In the genomic region with DNA sequence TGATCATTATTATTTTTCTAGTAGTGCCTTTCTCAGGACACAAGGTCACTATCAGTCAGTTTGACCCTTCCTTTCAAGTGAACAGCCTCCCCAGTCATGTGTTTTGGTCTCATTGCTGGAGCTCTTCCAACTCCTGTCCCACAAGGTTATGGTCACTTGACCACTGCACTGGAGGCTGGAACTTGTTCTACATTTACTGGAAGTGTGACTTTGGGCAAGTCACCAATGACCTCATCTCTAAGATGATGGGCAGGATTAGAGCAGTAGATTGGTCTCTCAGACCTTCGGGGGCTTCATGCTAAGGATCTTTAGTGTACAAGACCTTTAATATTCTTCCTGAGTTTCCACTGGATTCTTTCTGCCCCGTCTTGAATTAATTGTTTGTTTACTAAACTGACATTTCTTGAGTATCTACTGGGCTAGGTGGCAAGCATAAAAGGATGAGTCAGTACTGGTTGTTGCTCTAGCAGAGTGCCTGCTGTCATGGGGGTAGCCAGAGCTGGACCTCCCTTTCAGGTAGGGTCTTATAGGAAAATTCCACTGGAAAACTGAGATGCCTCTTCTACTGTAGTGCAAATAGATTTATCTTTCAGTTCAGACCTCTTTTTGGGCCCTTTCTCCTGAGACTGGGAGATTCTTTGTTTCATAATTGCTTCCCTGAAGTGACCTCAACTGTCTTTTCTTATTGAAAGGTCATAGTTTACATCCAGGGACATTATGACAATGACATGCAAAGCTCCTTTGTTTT, we compare ENCODE assay signal across 11 cellular contexts.
DNase-seq lines count a peak whose midpoint lies in the region; ATAC-seq and TF ChIP-seq lines count a peak whose summit lies in the region.
"Had no signal": no experiment of that assay in that cellular context is flagged by ENCODE, and none has a peak within 500 bp of the region (broad histone marks: within the 10 kb centered on the region; RNA-seq: fewer than 3 reads in every experiment).

No MANE protein-coding gene starts in this region.

- H3K27ac ChIP-seq in GM23248, result no peak overlapping the region

- peaks cover 6% of the 10 kb centered on the region for H3F3A ChIP-seq in GM23248 (ENCODE audit: insufficient read depth)

- H4K20me1 ChIP-seq in GM23248 (ENCODE audit: insufficient read depth), result no peaks in the 10 kb centered on the region

- no peaks in the 10 kb centered on the region for H3K9me2 ChIP-seq in GM23248 (ENCODE audit: insufficient read depth)

- H3K4me3 Mint-ChIP-seq in stimulated activated effector memory CD8-positive, alpha-beta T cell treated with anti-CD3 and anti-CD28 coated beads, Interleukin-12 subunit alpha, Interleukin-12 subunit beta, amount 100 ng/mL, for 72 hours, result no peak overlapping the region
- H3K4me3 Mint-ChIP-seq: activated CD8-positive, alpha-beta memory T cell treated with anti-CD3 and anti-CD28 coated beads, Interleukin-2, amount 10 ng/mL, durations not matched to agents 7 days and 5 days; activated naive CD8-positive, alpha-beta T cell treated with anti-CD3 and anti-CD28 coated beads, Interleukin-2, amount 50 U/mL, for 24 hours; natural killer cell treated with Interleukin-12 subunit alpha and Interleukin-12 subunit beta and Interleukin-15 and Interleukin-18, amount 100 ng/mL, for 72 hours had no signal

- no peaks in the 10 kb centered on the region for H3K36me3 Mint-ChIP-seq in stimulated activated effector memory CD8-positive, alpha-beta T cell treated with anti-CD3 and anti-CD28 coated beads, Interleukin-12 subunit alpha, Interleukin-12 subunit beta, amount 100 ng/mL, for 72 hours
- H3K36me3 Mint-ChIP-seq: natural killer cell treated with Interleukin-12 subunit alpha and Interleukin-12 subunit beta and Interleukin-15 and Interleukin-18, amount 100 ng/mL, for 72 hours had no signal

- no peak overlapping the region for H3K27ac Mint-ChIP-seq in stimulated activated effector memory CD8-positive, alpha-beta T cell treated with anti-CD3 and anti-CD28 coated beads, Interleukin-12 subunit alpha, Interleukin-12 subunit beta, amount 100 ng/mL, for 72 hours
- H3K27ac Mint-ChIP-seq: activated CD8-positive, alpha-beta memory T cell treated with anti-CD3 and anti-CD28 coated beads, Interleukin-2, amount 10 ng/mL, durations not matched to agents 7 days and 5 days; activated naive CD8-positive, alpha-beta T cell treated with anti-CD3 and anti-CD28 coated beads, Interleukin-2, amount 50 U/mL, for 24 hours; natural killer cell treated with Interleukin-12 subunit alpha and Interleukin-12 subunit beta and Interleukin-15 and Interleukin-18, amount 100 ng/mL, for 72 hours had no signal

- H3K9me3 ChIP-seq in GM23248 (ENCODE audit: low read depth) (no peaks in the 10 kb centered on the region), NT2/D1 (ENCODE audit: insufficient read depth, low read length) (peaks cover 19% of the 10 kb centered on the region; the same call in 1 of the 2 replicates)

- peak overlapping the region; percentile 3 for H3K4me2 ChIP-seq in GM23248 (ENCODE audit: unreplicated experiment)

- no peak for TF ChIP-seq CTCF in fibroblast of villous mesenchyme (IDR thresholded peaks at IDR 0.05; ENCODE audit: insufficient read depth, low read depth, low read length)

- ATAC-seq in stimulated activated effector memory CD8-positive, alpha-beta T cell treated with anti-CD3 and anti-CD28 coated beads, Interleukin-12 subunit alpha, Interleukin-12 subunit beta, amount 100 ng/mL, for 72 hours, result no peak
- ATAC-seq: activated CD8-positive, alpha-beta memory T cell treated with anti-CD3 and anti-CD28 coated beads, Interleukin-2, amount 10 ng/mL, durations not matched to agents 7 days and 5 days; activated naive CD8-positive, alpha-beta T cell treated with anti-CD3 and anti-CD28 coated beads, Interleukin-2, amount 50 U/mL, for 24 hours; natural killer cell treated with Interleukin-12 subunit alpha and Interleukin-12 subunit beta and Interleukin-15 and Interleukin-18, amount 100 ng/mL, for 72 hours had no signal

- H3K4me1 Mint-ChIP-seq in stimulated activated effector memory CD8-positive, alpha-beta T cell treated with anti-CD3 and anti-CD28 coated beads, Interleukin-12 subunit alpha, Interleukin-12 subunit beta, amount 100 ng/mL, for 72 hours, result peaks cover 7% of the 10 kb centered on the region
- H3K4me1 Mint-ChIP-seq: activated naive CD8-positive, alpha-beta T cell treated with anti-CD3 and anti-CD28 coated beads, Interleukin-2, amount 50 U/mL, for 24 hours had no signal

- H3K9me3 Mint-ChIP-seq in stimulated activated effector memory CD8-positive, alpha-beta T cell treated with anti-CD3 and anti-CD28 coated beads, Interleukin-12 subunit alpha, Interleukin-12 subunit beta, amount 100 ng/mL, for 72 hours, result no peaks in the 10 kb centered on the region
- H3K9me3 Mint-ChIP-seq: activated naive CD8-positive, alpha-beta T cell treated with anti-CD3 and anti-CD28 coated beads, Interleukin-2, amount 50 U/mL, for 24 hours; natural killer cell treated with Interleukin-12 subunit alpha and Interleukin-12 subunit beta and Interleukin-15 and Interleukin-18, amount 100 ng/mL, for 72 hours had no signal

- H3K4me1 ChIP-seq in GM23248 (ENCODE audit: insufficient read depth), result peaks cover 12% of the 10 kb centered on the region
- H3K4me1 ChIP-seq in NT2/D1 (ENCODE audit: insufficient read depth, insufficient read length), result peaks cover 2% of the 10 kb centered on the region

- H2AFZ ChIP-seq in GM23248, result no peak overlapping the region

- H3K4me3 ChIP-seq in GM23248, result no peak overlapping the region
- H3K4me3 ChIP-seq in NT2/D1 (ENCODE audit: insufficient read length, low read depth), result no peak overlapping the region
- no peak overlapping the region for H3K4me3 ChIP-seq in fibroblast of villous mesenchyme (ENCODE audit: low read depth, low read length)

- no peak overlapping the region for H3K9ac ChIP-seq in GM23248
- no peak overlapping the region for H3K9ac ChIP-seq in NT2/D1 (ENCODE audit: insufficient read length, low read depth)

- no peaks in the 10 kb centered on the region for H3K27me3 ChIP-seq in GM23248 (replicated peaks; ENCODE audit: insufficient read depth)
- H3K27me3 ChIP-seq in NT2/D1 (ENCODE audit: insufficient read depth, insufficient read length), result no peaks in the 10 kb centered on the region

- H3K79me2 ChIP-seq in GM23248 (ENCODE audit: insufficient read depth), result peaks cover 88% of the 10 kb centered on the region

- in situ Hi-C loops in GM23248 (cut with MboI), result no loop called here

- whole genome bisulfite sequencing in GM23248 (ENCODE audit: low coverage in 1 of 2, low lambda C conversion rate in 2 of 2, missing lambda C conversion rate in 2 of 2), 2 experiments, result 64% methylated on average over 2 of the region's 2 CpGs

- peak; percentile 52 for DNase-seq in GM23248
- peak; percentile 78 for DNase-seq in NT2/D1 (ENCODE audit: low read depth, low spot score)
- peak; percentile 49 for DNase-seq in fibroblast of villous mesenchyme (ENCODE audit: low read depth)
- DNase-seq in myocyte (ENCODE audit: low read depth), result peak; percentile 86
- no peak for DNase-seq in retina
- DNase-seq in GDM1 (lab: John Stamatoyannopoulos, UW), result no peak
- no peak for DNase-seq in stimulated activated effector memory CD8-positive, alpha-beta T cell treated with anti-CD3 and anti-CD28 coated beads, Interleukin-12 subunit alpha, Interleukin-12 subunit beta, amount 100 ng/mL, for 72 hours (ENCODE audit: low spot score in 2 of 2)
- DNase-seq: activated CD8-positive, alpha-beta memory T cell treated with anti-CD3 and anti-CD28 coated beads, Interleukin-2, amount 10 ng/mL, durations not matched to agents 7 days and 5 days; activated naive CD8-positive, alpha-beta T cell treated with anti-CD3 and anti-CD28 coated beads, Interleukin-2, amount 50 U/mL, for 24 hours; dermis blood vessel endothelial cell had no signal

- H3K36me3 ChIP-seq in GM23248 (ENCODE audit: low read depth), result no peaks in the 10 kb centered on the region
- no peaks in the 10 kb centered on the region for H3K36me3 ChIP-seq in NT2/D1 (ENCODE audit: insufficient read depth, insufficient read length, low read length)

Comparison
In these comparisons a context has a peak if more than half of its experiments do, and no peak if none do; other contexts are left out.
1. DNase-seq: peak in GM23248 (single experiment), NT2/D1 (single experiment), fibroblast of villous mesenchyme (single experiment) and myocyte (single experiment); none in retina (single experiment), GDM1 (single experiment) and stimulated activated effector memory CD8-positive, alpha-beta T cell treated with anti-CD3 and anti-CD28 coated beads, Interleukin-12 subunit alpha, Interleukin-12 subunit beta, amount 100 ng/mL, for 72 hours (0 of 2).